In the genomic region with DNA sequence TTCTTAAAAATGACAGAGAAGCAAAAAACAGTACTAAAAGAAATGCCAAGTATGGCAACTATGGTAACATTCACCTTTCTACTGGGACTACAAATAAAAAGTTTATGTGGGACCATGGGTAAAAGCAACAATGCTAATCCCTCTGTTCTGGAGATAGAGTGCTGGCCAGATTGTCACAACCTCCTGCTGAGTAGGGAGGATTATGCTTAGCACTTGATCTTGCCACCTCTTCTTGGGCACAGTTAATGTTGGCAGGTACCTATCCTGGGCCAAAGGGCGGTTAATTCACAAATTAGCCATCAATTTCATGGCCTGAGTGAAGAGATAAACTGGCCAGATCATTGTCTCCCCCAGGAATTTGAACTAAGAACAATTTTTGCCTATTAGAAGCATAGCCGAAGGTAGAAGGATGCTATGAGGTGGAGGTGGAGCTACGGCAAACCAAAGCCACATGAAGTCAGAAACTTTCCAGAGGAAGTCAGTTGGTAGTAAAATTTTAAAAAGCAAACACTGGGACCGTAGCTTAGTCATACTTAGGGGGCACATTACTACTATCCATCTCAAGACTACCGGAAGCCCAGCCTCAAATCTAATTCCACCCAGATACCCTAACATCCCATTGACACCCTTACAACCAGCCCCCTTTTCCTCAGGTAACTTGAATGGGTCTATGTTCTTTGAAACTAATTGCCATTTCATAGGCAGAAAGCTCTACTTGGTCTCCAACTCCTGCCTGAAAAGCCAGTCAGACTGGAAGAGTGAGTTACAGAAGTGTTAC, we compare ENCODE assay signal across 9 cellular contexts. TPM values are rescaled to one million over a fixed set of nuclear protein-coding genes. Genes with fewer than 3 reads are reported as not detected.
DNase-seq lines count a peak whose midpoint lies in the region; ATAC-seq, FAIRE-seq and TF ChIP-seq lines count a peak whose summit lies in the region.
"Had no signal": no experiment of that assay in that cellular context is flagged by ENCODE, and none has a peak within 500 bp of the region (broad histone marks: within the 10 kb centered on the region; RNA-seq: fewer than 3 reads in every experiment).

No MANE protein-coding gene starts in this region.

- peaks cover 20 to 34% (median 26%) of the 10 kb centered on the region in 10 experiments for H3K4me1 ChIP-seq in BLaER1 treated with 17β-estradiol and CSF1 and Interleukin-3, amounts not matched to agents 10 nM and 100 nM
- peaks cover 16% of the 10 kb centered on the region for H3K4me1 ChIP-seq in endothelial cell of umbilical vein (ENCODE audit: control insufficient read depth, extremely low read depth, insufficient read depth, low read length)
- H3K4me1 ChIP-seq in tibial nerve: peaks cover 0 to 49% (median 13%) of the 10 kb centered on the region in 4 donors
- peaks cover 11 to 37% (median 21%) of the 10 kb centered on the region in 4 donors for H3K4me1 ChIP-seq in esophagus muscularis mucosa

- CTCF ChIA-PET in endothelial cell of umbilical vein (lab: Charles Lee): interaction anchor here (0.9 kb wide), 1 partner anchor 32 kb away, joined by 3 read pairs; no protein-coding TSS in a partner anchor

- H3K27ac ChIP-seq in BLaER1 treated with 17β-estradiol and CSF1 and Interleukin-3, amounts not matched to agents 10 nM and 100 nM: no peak overlapping the region
- H3K27ac ChIP-seq in endothelial cell of umbilical vein (ENCODE audit: insufficient read depth, low read depth, low read length): no peak overlapping the region
- peak overlapping the region in 1 of 4 donors; percentile 1 for H3K27ac ChIP-seq in tibial nerve
- no peak overlapping the region for H3K27ac ChIP-seq in esophagus muscularis mucosa (replicated peaks in 1 of 4)

- H3K9ac ChIP-seq in BLaER1 treated with 17β-estradiol and CSF1 and Interleukin-3, amounts not matched to agents 10 nM and 100 nM: no peak overlapping the region
- no peak overlapping the region for H3K9ac ChIP-seq in endothelial cell of umbilical vein (replicated peaks; ENCODE audit: extremely low read depth, insufficient read depth, low read length)

- H2AFZ ChIP-seq in endothelial cell of umbilical vein (ENCODE audit: low read depth, low read length): no peak overlapping the region

- H4K20me1 ChIP-seq in BLaER1 treated with 17β-estradiol and CSF1 and Interleukin-3, amounts not matched to agents 10 nM and 100 nM: peaks cover 0 to 19% (median 5%) of the 10 kb centered on the region in 11 experiments; a peak in 5 of 22 replicates
- no peaks in the 10 kb centered on the region for H4K20me1 ChIP-seq in endothelial cell of umbilical vein (replicated peaks; ENCODE audit: control insufficient read depth, extremely low read depth, insufficient read depth, low read length)

- H3K36me3 ChIP-seq in BLaER1 treated with 17β-estradiol and CSF1 and Interleukin-3, amounts not matched to agents 10 nM and 100 nM: peaks cover 24 to 30% (median 28%) of the 10 kb centered on the region in 11 experiments
- H3K36me3 ChIP-seq in endothelial cell of umbilical vein (ENCODE audit: control insufficient read depth in 2 of 2, extremely low read depth in 1 of 2, insufficient read depth in 2 of 2, low read length in 2 of 2): peaks cover 0 to 5% of the 10 kb centered on the region in 2 experiments
- peaks cover 0 to 27% (median under 1%) of the 10 kb centered on the region in 3 donors for H3K36me3 ChIP-seq in tibial nerve
- H3K36me3 ChIP-seq in esophagus muscularis mucosa: peaks cover 0 to 28% (median 15%) of the 10 kb centered on the region in 4 donors

- ATAC-seq in GM21367 (IDR thresholded peaks at IDR 0.05; ENCODE audit: unreplicated experiment) (peak; percentile 23), T-helper 17 cell (peak; percentile 41)
- peak; percentile 49 for ATAC-seq in stimulated activated effector memory CD8-positive, alpha-beta T cell treated with anti-CD3 and anti-CD28 coated beads, Interleukin-12 subunit alpha, Interleukin-12 subunit beta, amount 100 ng/mL, for 72 hours

- peak overlapping the region; percentile 100 for H3K27ac Mint-ChIP-seq in T-helper 17 cell
- H3K27ac Mint-ChIP-seq in stimulated activated effector memory CD8-positive, alpha-beta T cell treated with anti-CD3 and anti-CD28 coated beads, Interleukin-12 subunit alpha, Interleukin-12 subunit beta, amount 100 ng/mL, for 72 hours: peak overlapping the region; percentile 100

- FAIRE-seq in endothelial cell of umbilical vein (lab: Jason Lieb, UNC): no peak
- FAIRE-seq: colon had no signal

- DNase-seq in T-helper 17 cell (peak in 1 of 3 donors; percentile 18), endothelial cell of umbilical vein (ENCODE audit: low read depth, low spot score) (peak; percentile 26), NCI-H748 treated with DMSO at 0.1 percent for 48 hours (lab: John Stamatoyannopoulos, UW) (no peak), tibial nerve (ENCODE audit: low spot score in 2 of 2) (no peak), esophagus muscularis mucosa (ENCODE audit: extremely low spot score) (no peak)
- peak; percentile 11 to 72 for DNase-seq in stimulated activated effector memory CD8-positive, alpha-beta T cell treated with anti-CD3 and anti-CD28 coated beads, Interleukin-12 subunit alpha, Interleukin-12 subunit beta, amount 100 ng/mL, for 72 hours (ENCODE audit: low spot score in 2 of 2)

- H3K4me3 Mint-ChIP-seq in T-helper 17 cell: peak overlapping the region; percentile 83
- peak overlapping the region; percentile 80 for H3K4me3 Mint-ChIP-seq in stimulated activated effector memory CD8-positive, alpha-beta T cell treated with anti-CD3 and anti-CD28 coated beads, Interleukin-12 subunit alpha, Interleukin-12 subunit beta, amount 100 ng/mL, for 72 hours

- no peaks in the 10 kb centered on the region for H3K27me3 ChIP-seq in BLaER1 treated with 17β-estradiol and CSF1 and Interleukin-3, amounts not matched to agents 10 nM and 100 nM
- H3K27me3 ChIP-seq in endothelial cell of umbilical vein (ENCODE audit: control insufficient read depth in 2 of 2, insufficient read depth in 2 of 2, low read length in 2 of 2) (no peaks in the 10 kb centered on the region), tibial nerve (no peaks in the 10 kb centered on the region), esophagus muscularis mucosa (no peaks in the 10 kb centered on the region)

- H3K9me3 Mint-ChIP-seq in stimulated activated effector memory CD8-positive, alpha-beta T cell treated with anti-CD3 and anti-CD28 coated beads, Interleukin-12 subunit alpha, Interleukin-12 subunit beta, amount 100 ng/mL, for 72 hours: no peaks in the 10 kb centered on the region

- peaks cover 43% of the 10 kb centered on the region for H3K4me1 Mint-ChIP-seq in T-helper 17 cell
- H3K4me1 Mint-ChIP-seq in stimulated activated effector memory CD8-positive, alpha-beta T cell treated with anti-CD3 and anti-CD28 coated beads, Interleukin-12 subunit alpha, Interleukin-12 subunit beta, amount 100 ng/mL, for 72 hours: peaks cover 41% of the 10 kb centered on the region

- 76 to 84% methylated on average over 5 of the region's 5 CpGs for WGBS in tibial nerve, 2 donors
- 57% methylated on average over 5 of the region's 5 CpGs for WGBS in esophagus muscularis mucosa

- TF ChIP-seq CTCF in endothelial cell of umbilical vein (IDR thresholded peaks at IDR 0.05; ENCODE audit: extremely low read depth in 1 of 2, insufficient read depth in 1 of 2, low read depth in 1 of 2, low read length in 2 of 2) (no peak), tibial nerve (IDR thresholded peaks at IDR 0.05) (no peak), esophagus muscularis mucosa (IDR thresholded peaks at IDR 0.05) (no peak)

- dilution Hi-C loops in endothelial cell of umbilical vein (cut with MboI; ENCODE audit: extremely low pct_ligation_motif_present, low sequenced_read_pairs): no loop called here

- H3K9me3 ChIP-seq in BLaER1 treated with 17β-estradiol and CSF1 and Interleukin-3, amounts not matched to agents 10 nM and 100 nM (replicated peaks in 1 of 11): no peaks in the 10 kb centered on the region
- H3K9me3 ChIP-seq in T-helper 17 cell (ENCODE audit: control insufficient read depth, low read length, poor library complexity, severe bottlenecking) (no peaks in the 10 kb centered on the region), endothelial cell of umbilical vein (replicated peaks; ENCODE audit: control insufficient read depth, insufficient read depth, low read length) (no peaks in the 10 kb centered on the region), tibial nerve (no peaks in the 10 kb centered on the region), esophagus muscularis mucosa (no peaks in the 10 kb centered on the region)

- no peaks in the 10 kb centered on the region for H3K27me3 Mint-ChIP-seq in T-helper 17 cell

- POLR2A ChIA-PET in endothelial cell of umbilical vein (lab: Charles Lee): no interaction called here

- H3K4me3 ChIP-seq in BLaER1 treated with 17β-estradiol and CSF1 and Interleukin-3, amounts not matched to agents 10 nM and 100 nM: no peak overlapping the region
- no peak overlapping the region for H3K4me3 ChIP-seq in endothelial cell of umbilical vein (replicated peaks in 1 of 3; ENCODE audit: insufficient read depth in 1 of 3, low read depth in 1 of 3, low read length in 3 of 3)
- no peak overlapping the region for H3K4me3 ChIP-seq in tibial nerve
- H3K4me3 ChIP-seq in esophagus muscularis mucosa: no peak overlapping the region

- intact Hi-C loops in endothelial cell of umbilical vein (cut with micrococcal nuclease): loop anchor here (5.0 kb wide), 4 partner anchors 51 to 784 kb away; partner anchors contain the start of genes ATP1B1 and GORAB
- intact Hi-C loops in esophagus muscularis mucosa (cut with DNase I): loop anchor here (5.0 kb wide), 1 partner anchor 94 kb away; a partner anchor contains a TSS

- H3K4me2 ChIP-seq in BLaER1 treated with 17β-estradiol and CSF1 and Interleukin-3, amounts not matched to agents 10 nM and 100 nM: peak overlapping the region; percentile 26 to 97 (median 90); a peak in 18 of 22 replicates
- no peak overlapping the region for H3K4me2 ChIP-seq in endothelial cell of umbilical vein (ENCODE audit: insufficient read depth, low read length)

- H3K79me2 ChIP-seq in endothelial cell of umbilical vein (ENCODE audit: control insufficient read depth, insufficient read depth, low read length): peaks cover 23% of the 10 kb centered on the region

- TF ChIP-seq POLR2A in endothelial cell of umbilical vein (IDR thresholded peaks at IDR 0.05; ENCODE audit: low read depth, low read length) (no peak), tibial nerve (IDR thresholded peaks at IDR 0.05) (no peak), esophagus muscularis mucosa (IDR thresholded peaks at IDR 0.05; ENCODE audit: low read depth) (no peak)

- no peak for TF ChIP-seq EP300 in tibial nerve (IDR thresholded peaks at IDR 0.05)
- TF ChIP-seq EP300 in esophagus muscularis mucosa (IDR thresholded peaks at IDR 0.05): no peak

- BruUV-seq in endothelial cell of umbilical vein (replicated peaks; lab: Mats Ljungman, UMichigan): no TSS peak

- no peaks in the 10 kb centered on the region for H3K36me3 Mint-ChIP-seq in T-helper 17 cell (ENCODE audit: low read depth)
- peaks cover 53% of the 10 kb centered on the region for H3K36me3 Mint-ChIP-seq in stimulated activated effector memory CD8-positive, alpha-beta T cell treated with anti-CD3 and anti-CD28 coated beads, Interleukin-12 subunit alpha, Interleukin-12 subunit beta, amount 100 ng/mL, for 72 hours

- H3K9me1 ChIP-seq in endothelial cell of umbilical vein (replicated peaks; ENCODE audit: control insufficient read depth, extremely low read depth, insufficient read depth, low read length): no peaks in the 10 kb centered on the region

RNA-seq across cellular contexts. Expression of gene SCYL3, which starts 2.7 kb away (rescaled TPM):
- total RNA-seq in T-helper 17 cell (10 to 100 TPM in 1 of 2 donors, 1 to 10 TPM in 1; 7.4 to 11.2 TPM), endothelial cell of umbilical vein (5.6 and 6.2 TPM in 2 replicates), tibial nerve (10 to 100 TPM in 3 of 4 donors, 1 to 10 TPM in 1; 9.8 to 15.6 (median 12.6) TPM), esophagus muscularis mucosa (10 to 100 TPM; 10.2 to 11.8 (median 10.3) TPM)
- polyA plus RNA-seq in endothelial cell of umbilical vein: 2.7 and 3.3 TPM in 2 replicates
- polyA plus RNA-seq in endothelial cell of umbilical vein (2011; cell fraction: cytosol; rRNA removed): 3.1 and 3.7 TPM in 2 replicates
- polyA plus RNA-seq in endothelial cell of umbilical vein (2011; cell fraction: nucleus; rRNA removed): 8.8 and 9.7 TPM in 2 replicates
- polyA plus RNA-seq in endothelial cell of umbilical vein (2012): 2.6 and 2.7 TPM in 2 replicates
- 9.2 and 12.9 TPM in 2 replicates for polyA minus RNA-seq in endothelial cell of umbilical vein
- polyA minus RNA-seq in endothelial cell of umbilical vein (2011; cell fraction: cytosol; rRNA and poly(A)+ RNA removed): 3.6 TPM
- 7.0 and 11.2 TPM in 2 replicates for polyA minus RNA-seq in endothelial cell of umbilical vein (2011; cell fraction: nucleus; rRNA and poly(A)+ RNA removed)

Comparison
In these comparisons a context has a peak if more than half of its experiments do, and no peak if none do; other contexts are left out.
1. DNase-seq: peak in endothelial cell of umbilical vein (single experiment) and stimulated activated effector memory CD8-positive, alpha-beta T cell treated with anti-CD3 and anti-CD28 coated beads, Interleukin-12 subunit alpha, Interleukin-12 subunit beta, amount 100 ng/mL, for 72 hours (2 of 2); none in NCI-H748 treated with DMSO at 0.1 percent for 48 hours (single experiment), tibial nerve (0 of 2) and esophagus muscularis mucosa (single experiment).
2. Peak in every context shown above with its lines, with median percentiles within 50 percentile points of each other: ATAC-seq.